In genomic region chr20:50561379-50562078, GRCh38 we compare ENCODE assay signal across 9 cellular contexts. TPM values are rescaled to one million over a fixed set of nuclear protein-coding genes. Genes with fewer than 3 reads are reported as not detected.
A peak's percentile ranks its signal among the peaks of the same experiment; 100 is the strongest.
DNase-seq lines count a peak whose midpoint lies in the region; ATAC-seq and TF ChIP-seq lines count a peak whose summit lies in the region.
"Had no signal": no experiment of that assay in that cellular context is flagged by ENCODE, and none has a peak within 500 bp of the region (broad histone marks: within the 10 kb centered on the region; RNA-seq: fewer than 3 reads in every experiment).

No MANE protein-coding gene starts in this region.

- H3K9ac ChIP-seq in Karpas-422 (ENCODE audit: low read length) = no peak overlapping the region

- H2AFZ ChIP-seq in Karpas-422 (ENCODE audit: low read length) = no peak overlapping the region

- H3K27me3 ChIP-seq in right atrium auricular region (no peaks in the 10 kb centered on the region), Karpas-422 (ENCODE audit: low read length) (no peaks in the 10 kb centered on the region)

- H3K4me2 ChIP-seq in Karpas-422 (ENCODE audit: low read depth, low read length, poor library complexity, severe bottlenecking) = no peak overlapping the region

- H3K4me1 ChIP-seq in right atrium auricular region (peaks cover 0 to 18% of the 10 kb centered on the region in 2 donors), Karpas-422 (ENCODE audit: low read length) (no peaks in the 10 kb centered on the region)

- intact Hi-C loops in Right ventricle myocardium superior (cut with DNase I) = no loop called here

- DNase-seq in right atrium auricular region (ENCODE audit: low spot score) (peak; percentile 50), Right ventricle myocardium superior (no peak), fibroblast of villous mesenchyme (ENCODE audit: low read depth) (peak; percentile 98), AML-193 (lab: John Stamatoyannopoulos, UW) (no peak), inferior parietal cortex (ENCODE audit: extremely low spot score) (no peak), Karpas-422 (no peak)
- DNase-seq in activated CD8-positive, alpha-beta memory T cell treated with anti-CD3 and anti-CD28 coated beads, Interleukin-2, amount 50 U/mL, for 4 hours = peak; percentile 65
- DNase-seq in stimulated activated CD4-positive, alpha-beta T cell treated with anti-CD3 and anti-CD28 coated beads, Interleukin-15, amount 100 ng/mL, for 1 hour (ENCODE audit: low read depth in 1 of 2, low spot score in 1 of 2) = peak; percentile 17 to 31
- DNase-seq: DND-41 had no signal

- H3K4me3 ChIP-seq in right atrium auricular region = no peak overlapping the region
- peak overlapping the region; percentile 7 for H3K4me3 ChIP-seq in fibroblast of villous mesenchyme (ENCODE audit: low read depth, low read length)
- no peak overlapping the region for H3K4me3 ChIP-seq in Karpas-422 (ENCODE audit: low read length)

- ATAC-seq in Right ventricle myocardium superior (ENCODE audit: poor library complexity) = no peak

- H3K79me2 ChIP-seq in Karpas-422 (ENCODE audit: low read length) = no peaks in the 10 kb centered on the region

- peaks cover 26% of the 10 kb centered on the region for H3K36me3 ChIP-seq in right atrium auricular region
- no peaks in the 10 kb centered on the region for H3K36me3 ChIP-seq in Karpas-422 (ENCODE audit: insufficient read depth, low read length)

- no peaks in the 10 kb centered on the region for H3K9me2 ChIP-seq in Karpas-422 (replicated peaks; ENCODE audit: insufficient read depth, low read length)

- H3K27ac ChIP-seq in right atrium auricular region = peak overlapping the region; percentile 15 to 28
- no peak overlapping the region for H3K27ac ChIP-seq in Karpas-422 (ENCODE audit: low read length)

- TF ChIP-seq CTCF in right atrium auricular region (IDR thresholded peaks at IDR 0.05) (no peak), fibroblast of villous mesenchyme (IDR thresholded peaks at IDR 0.05; ENCODE audit: insufficient read depth, low read depth, low read length) (no peak)

- peaks cover 7% of the 10 kb centered on the region; the same call in 1 of the 2 replicates for H4K20me1 ChIP-seq in Karpas-422 (ENCODE audit: insufficient read depth, low read depth, low read length)

- H3K9me3 ChIP-seq in right atrium auricular region (no peaks in the 10 kb centered on the region), Karpas-422 (ENCODE audit: low read length) (no peaks in the 10 kb centered on the region)

RNA-seq across cellular contexts. Expression of gene PTPN1, which starts 51.3 kb away (rescaled TPM):
- total RNA-seq in right atrium auricular region = 10 to 100 TPM; 28.1 to 38.7 TPM
- 20.1 TPM for total RNA-seq in Right ventricle myocardium superior
- total RNA-seq in fibroblast of villous mesenchyme = 27.1 and 45.3 TPM in 2 replicates
- 6.5 and 10.9 TPM in 2 replicates for total RNA-seq in Karpas-422 (2014; rRNA removed; shearing (Covaris generic); ENCODE audit: low replicate concordance)

Comparison
In these comparisons a context has a peak if more than half of its experiments do, and no peak if none do; other contexts are left out.
1. DNase-seq: peak in right atrium auricular region (single experiment), activated CD8-positive, alpha-beta memory T cell treated with anti-CD3 and anti-CD28 coated beads, Interleukin-2, amount 50 U/mL, for 4 hours (single experiment), fibroblast of villous mesenchyme (single experiment) and stimulated activated CD4-positive, alpha-beta T cell treated with anti-CD3 and anti-CD28 coated beads, Interleukin-15, amount 100 ng/mL, for 1 hour (2 of 2); none in Right ventricle myocardium superior (single experiment), AML-193 (0 of 2), inferior parietal cortex (single experiment) and Karpas-422 (single experiment).